Comparison of ENCODE assay signal across 1 cellular context in genomic region chr1:177969825-177970371, GRCh38.
TF ChIP-seq lines count a peak whose summit lies in the region.

A gene with protein sequence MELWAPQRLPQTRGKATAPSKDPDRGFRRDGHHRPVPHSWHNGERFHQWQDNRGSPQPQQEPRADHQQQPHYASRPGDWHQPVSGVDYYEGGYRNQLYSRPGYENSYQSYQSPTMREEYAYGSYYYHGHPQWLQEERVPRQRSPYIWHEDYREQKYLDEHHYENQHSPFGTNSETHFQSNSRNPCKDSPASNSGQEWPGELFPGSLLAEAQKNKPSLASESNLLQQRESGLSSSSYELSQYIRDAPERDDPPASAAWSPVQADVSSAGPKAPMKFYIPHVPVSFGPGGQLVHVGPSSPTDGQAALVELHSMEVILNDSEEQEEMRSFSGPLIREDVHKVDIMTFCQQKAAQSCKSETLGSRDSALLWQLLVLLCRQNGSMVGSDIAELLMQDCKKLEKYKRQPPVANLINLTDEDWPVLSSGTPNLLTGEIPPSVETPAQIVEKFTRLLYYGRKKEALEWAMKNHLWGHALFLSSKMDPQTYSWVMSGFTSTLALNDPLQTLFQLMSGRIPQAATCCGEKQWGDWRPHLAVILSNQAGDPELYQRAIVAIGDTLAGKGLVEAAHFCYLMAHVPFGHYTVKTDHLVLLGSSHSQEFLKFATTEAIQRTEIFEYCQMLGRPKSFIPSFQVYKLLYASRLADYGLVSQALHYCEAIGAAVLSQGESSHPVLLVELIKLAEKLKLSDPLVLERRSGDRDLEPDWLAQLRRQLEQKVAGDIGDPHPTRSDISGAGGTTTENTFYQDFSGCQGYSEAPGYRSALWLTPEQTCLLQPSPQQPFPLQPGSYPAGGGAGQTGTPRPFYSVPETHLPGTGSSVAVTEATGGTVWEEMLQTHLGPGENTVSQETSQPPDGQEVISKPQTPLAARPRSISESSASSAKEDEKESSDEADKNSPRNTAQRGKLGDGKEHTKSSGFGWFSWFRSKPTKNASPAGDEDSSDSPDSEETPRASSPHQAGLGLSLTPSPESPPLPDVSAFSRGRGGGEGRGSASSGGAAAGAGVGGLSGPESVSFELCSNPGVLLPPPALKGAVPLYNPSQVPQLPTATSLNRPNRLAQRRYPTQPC (minus strand): TSS chr1:177970058. CDS start chr1:177967981, 2,077 bp downstream.

TF ChIP-seq in HepG2, 621 proteins besides CTCF, POLR2A, EP300 and RAD21 (continued from another document and continues in another):
- no peak for TF ChIP-seq ZNF646 (CRISPR knock-in tag; IDR thresholded peaks at IDR 0.05)
- TF ChIP-seq ZNF264 (CRISPR knock-in tag; IDR thresholded peaks at IDR 0.05) = no peak
- TF ChIP-seq LCORL (IDR thresholded peaks at IDR 0.05) = no peak
- peak; percentile 51; the same call in 1 of the 2 replicates for TF ChIP-seq LCORL (CRISPR knock-in tag; IDR thresholded peaks at IDR 0.05)
- TF ChIP-seq ZNF792 (CRISPR knock-in tag; IDR thresholded peaks at IDR 0.05) = 0 out of 2 replicates have a peak, but pooled peaks have one; percentile 14
- TF ChIP-seq, protein P1, sequence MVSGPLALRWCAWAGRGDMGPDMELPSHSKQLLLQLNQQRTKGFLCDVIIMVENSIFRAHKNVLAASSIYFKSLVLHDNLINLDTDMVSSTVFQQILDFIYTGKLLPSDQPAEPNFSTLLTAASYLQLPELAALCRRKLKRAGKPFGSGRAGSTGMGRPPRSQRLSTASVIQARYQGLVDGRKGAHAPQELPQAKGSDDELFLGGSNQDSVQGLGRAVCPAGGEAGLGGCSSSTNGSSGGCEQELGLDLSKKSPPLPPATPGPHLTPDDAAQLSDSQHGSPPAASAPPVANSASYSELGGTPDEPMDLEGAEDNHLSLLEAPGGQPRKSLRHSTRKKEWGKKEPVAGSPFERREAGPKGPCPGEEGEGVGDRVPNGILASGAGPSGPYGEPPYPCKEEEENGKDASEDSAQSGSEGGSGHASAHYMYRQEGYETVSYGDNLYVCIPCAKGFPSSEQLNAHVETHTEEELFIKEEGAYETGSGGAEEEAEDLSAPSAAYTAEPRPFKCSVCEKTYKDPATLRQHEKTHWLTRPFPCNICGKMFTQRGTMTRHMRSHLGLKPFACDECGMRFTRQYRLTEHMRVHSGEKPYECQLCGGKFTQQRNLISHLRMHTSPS (CRISPR knock-in tag; IDR thresholded peaks at IDR 0.05; ENCODE audit: low read depth) = no peak
- 0 out of 2 replicates have a peak, but pooled peaks have one; percentile 32 for TF ChIP-seq ARNT2 (CRISPR knock-in tag; IDR thresholded peaks at IDR 0.05; ENCODE audit: low read depth)
- peak; percentile 25; the same call in 1 of the 2 replicates for TF ChIP-seq TFDP2 (CRISPR knock-in tag; IDR thresholded peaks at IDR 0.05)
- TF ChIP-seq GABPA (IDR thresholded peaks at IDR 0.05; ENCODE audit: low read depth, low read length) = no peak
- TF ChIP-seq GABPA (CRISPR knock-in tag; IDR thresholded peaks at IDR 0.05; ENCODE audit: low read depth) = peak; percentile 69
- 0 out of 2 replicates have a peak, but pooled peaks have one; percentile 21 for TF ChIP-seq GABPB1 (CRISPR knock-in tag; IDR thresholded peaks at IDR 0.05)
- TF ChIP-seq, protein P2, sequence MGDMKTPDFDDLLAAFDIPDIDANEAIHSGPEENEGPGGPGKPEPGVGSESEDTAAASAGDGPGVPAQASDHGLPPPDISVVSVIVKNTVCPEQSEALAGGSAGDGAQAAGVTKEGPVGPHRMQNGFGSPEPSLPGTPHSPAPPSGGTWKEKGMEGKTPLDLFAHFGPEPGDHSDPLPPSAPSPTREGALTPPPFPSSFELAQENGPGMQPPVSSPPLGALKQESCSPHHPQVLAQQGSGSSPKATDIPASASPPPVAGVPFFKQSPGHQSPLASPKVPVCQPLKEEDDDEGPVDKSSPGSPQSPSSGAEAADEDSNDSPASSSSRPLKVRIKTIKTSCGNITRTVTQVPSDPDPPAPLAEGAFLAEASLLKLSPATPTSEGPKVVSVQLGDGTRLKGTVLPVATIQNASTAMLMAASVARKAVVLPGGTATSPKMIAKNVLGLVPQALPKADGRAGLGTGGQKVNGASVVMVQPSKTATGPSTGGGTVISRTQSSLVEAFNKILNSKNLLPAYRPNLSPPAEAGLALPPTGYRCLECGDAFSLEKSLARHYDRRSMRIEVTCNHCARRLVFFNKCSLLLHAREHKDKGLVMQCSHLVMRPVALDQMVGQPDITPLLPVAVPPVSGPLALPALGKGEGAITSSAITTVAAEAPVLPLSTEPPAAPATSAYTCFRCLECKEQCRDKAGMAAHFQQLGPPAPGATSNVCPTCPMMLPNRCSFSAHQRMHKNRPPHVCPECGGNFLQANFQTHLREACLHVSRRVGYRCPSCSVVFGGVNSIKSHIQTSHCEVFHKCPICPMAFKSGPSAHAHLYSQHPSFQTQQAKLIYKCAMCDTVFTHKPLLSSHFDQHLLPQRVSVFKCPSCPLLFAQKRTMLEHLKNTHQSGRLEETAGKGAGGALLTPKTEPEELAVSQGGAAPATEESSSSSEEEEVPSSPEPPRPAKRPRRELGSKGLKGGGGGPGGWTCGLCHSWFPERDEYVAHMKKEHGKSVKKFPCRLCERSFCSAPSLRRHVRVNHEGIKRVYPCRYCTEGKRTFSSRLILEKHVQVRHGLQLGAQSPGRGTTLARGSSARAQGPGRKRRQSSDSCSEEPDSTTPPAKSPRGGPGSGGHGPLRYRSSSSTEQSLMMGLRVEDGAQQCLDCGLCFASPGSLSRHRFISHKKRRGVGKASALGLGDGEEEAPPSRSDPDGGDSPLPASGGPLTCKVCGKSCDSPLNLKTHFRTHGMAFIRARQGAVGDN (CRISPR knock-in tag; IDR thresholded peaks at IDR 0.05) = peak; percentile 72
- TF ChIP-seq ZSCAN9 (CRISPR knock-in tag; IDR thresholded peaks at IDR 0.05; ENCODE audit: borderline replicate concordance) = peak; percentile 16; the same call in 1 of the 2 replicates
- TF ChIP-seq XRCC5 (optimal IDR thresholded peaks at IDR 0.05; ENCODE audit: low read length) = peak; percentile 68
- TF ChIP-seq POLR2G (IDR thresholded peaks at IDR 0.05; ENCODE audit: low read depth, low read length) = peak; percentile 83
- peak; percentile 70 for TF ChIP-seq GATAD2A (CRISPR knock-in tag; IDR thresholded peaks at IDR 0.05)
- TF ChIP-seq ZNF30 (CRISPR knock-in tag; IDR thresholded peaks at IDR 0.05) = 0 out of 2 replicates have a peak, but pooled peaks have one; percentile 42
- TF ChIP-seq GFI1 (CRISPR knock-in tag; IDR thresholded peaks at IDR 0.05; ENCODE audit: borderline replicate concordance) = no peak
- TF ChIP-seq CAMTA2 (CRISPR knock-in tag; IDR thresholded peaks at IDR 0.05; ENCODE audit: borderline replicate concordance) = no peak
- peak; percentile 50; the same call in 1 of the 2 replicates for TF ChIP-seq NRL (CRISPR knock-in tag; IDR thresholded peaks at IDR 0.05; ENCODE audit: borderline replicate concordance)
- TF ChIP-seq, protein P3, sequence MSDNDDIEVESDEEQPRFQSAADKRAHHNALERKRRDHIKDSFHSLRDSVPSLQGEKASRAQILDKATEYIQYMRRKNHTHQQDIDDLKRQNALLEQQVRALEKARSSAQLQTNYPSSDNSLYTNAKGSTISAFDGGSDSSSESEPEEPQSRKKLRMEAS (IDR thresholded peaks at IDR 0.05) = peak; percentile 59
- no peak for TF ChIP-seq PRMT3 (CRISPR knock-in tag; IDR thresholded peaks at IDR 0.05; ENCODE audit: borderline replicate concordance, low read depth)
- TF ChIP-seq ZBED4 (CRISPR knock-in tag; IDR thresholded peaks at IDR 0.05; ENCODE audit: borderline replicate concordance) = peak; percentile 91; the same call in 1 of the 2 replicates
- 0 out of 2 replicates have a peak, but pooled peaks have one; percentile 23 for TF ChIP-seq ZMYM3 (CRISPR knock-in tag; IDR thresholded peaks at IDR 0.05)
- TF ChIP-seq TFE3 (CRISPR knock-in tag; IDR thresholded peaks at IDR 0.05) = 0 out of 2 replicates have a peak, but pooled peaks have one; percentile 50
- TF ChIP-seq MLLT10 (CRISPR knock-in tag; IDR thresholded peaks at IDR 0.05) = no peak
- TF ChIP-seq, protein P4, sequence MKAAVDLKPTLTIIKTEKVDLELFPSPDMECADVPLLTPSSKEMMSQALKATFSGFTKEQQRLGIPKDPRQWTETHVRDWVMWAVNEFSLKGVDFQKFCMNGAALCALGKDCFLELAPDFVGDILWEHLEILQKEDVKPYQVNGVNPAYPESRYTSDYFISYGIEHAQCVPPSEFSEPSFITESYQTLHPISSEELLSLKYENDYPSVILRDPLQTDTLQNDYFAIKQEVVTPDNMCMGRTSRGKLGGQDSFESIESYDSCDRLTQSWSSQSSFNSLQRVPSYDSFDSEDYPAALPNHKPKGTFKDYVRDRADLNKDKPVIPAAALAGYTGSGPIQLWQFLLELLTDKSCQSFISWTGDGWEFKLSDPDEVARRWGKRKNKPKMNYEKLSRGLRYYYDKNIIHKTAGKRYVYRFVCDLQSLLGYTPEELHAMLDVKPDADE (CRISPR knock-in tag; IDR thresholded peaks at IDR 0.05) = no peak
- no peak for TF ChIP-seq NONO (IDR thresholded peaks at IDR 0.05)
- TF ChIP-seq NONO (CRISPR knock-in tag; conservative IDR thresholded peaks at IDR 0.05) = 0 out of 2 replicates have a peak, but pooled peaks have one; percentile 36
